Comparison of ENCODE assay signal across 8 cellular contexts in genomic region chr2:207239754-207240494, GRCh38.
DNase-seq lines count a peak whose midpoint lies in the region; ATAC-seq and TF ChIP-seq lines count a peak whose summit lies in the region.

No MANE protein-coding gene starts in this region.

- H3K27ac Mint-ChIP-seq in T-helper 1 cell treated with Interleukin-12 subunit alpha and Interleukin-12 subunit beta and Interleukin-4 antibody, amounts not matched to agents 30 μg/mL and 1 μg/mL, for 36 hours = peak overlapping the region; percentile 50

- no peak overlapping the region for H2AFZ ChIP-seq in hepatocyte

- peak; percentile 47 for DNase-seq in AG09309 (ENCODE audit: low read depth)
- no peak for DNase-seq in hepatocyte (ENCODE audit: low spot score)
- no peak for DNase-seq in NCI-H524 (lab: John Stamatoyannopoulos, UW)
- DNase-seq in NCI-H774 (lab: John Stamatoyannopoulos, UW) = no peak

- no peaks in the 10 kb centered on the region for H3K9me2 ChIP-seq in hepatocyte (replicated peaks; ENCODE audit: insufficient read depth)

- ATAC-seq in GM21786 (IDR thresholded peaks at IDR 0.05; ENCODE audit: unreplicated experiment) = peak; percentile 52
- ATAC-seq in GM19324 (IDR thresholded peaks at IDR 0.05; ENCODE audit: low FRiP score, unreplicated experiment) = no peak
- no peak for ATAC-seq in HG03045 (IDR thresholded peaks at IDR 0.05; ENCODE audit: unreplicated experiment)

- peak overlapping the region; percentile 15 for H3K4me3 Mint-ChIP-seq in T-helper 1 cell treated with Interleukin-12 subunit alpha and Interleukin-12 subunit beta and Interleukin-4 antibody, amounts not matched to agents 30 μg/mL and 1 μg/mL, for 36 hours

- no peaks in the 10 kb centered on the region for H3K27me3 ChIP-seq in hepatocyte

- H3K36me3 Mint-ChIP-seq in T-helper 1 cell treated with Interleukin-12 subunit alpha and Interleukin-12 subunit beta and Interleukin-4 antibody, amounts not matched to agents 30 μg/mL and 1 μg/mL, for 36 hours (ENCODE audit: low read depth) = peaks cover 2% of the 10 kb centered on the region

- no peaks in the 10 kb centered on the region for H3K4me1 ChIP-seq in hepatocyte (ENCODE audit: insufficient read depth)

- H3K4me2 ChIP-seq in hepatocyte = no peak overlapping the region

- no peaks in the 10 kb centered on the region for H3K9me3 Mint-ChIP-seq in T-helper 1 cell treated with Interleukin-12 subunit alpha and Interleukin-12 subunit beta and Interleukin-4 antibody, amounts not matched to agents 30 μg/mL and 1 μg/mL, for 36 hours

- 79% methylated on average over 9 of the region's 9 CpGs for WGBS in hepatocyte (ENCODE audit: low lambda C conversion rate, missing lambda C conversion rate)

- H3K4me3 ChIP-seq in AG09309 (ENCODE audit: control insufficient read depth, low read depth, low read length) (no peak overlapping the region; the same call in 1 of the 2 replicates), hepatocyte (no peak overlapping the region)

- H3K36me3 ChIP-seq in hepatocyte (replicated peaks; ENCODE audit: insufficient read depth, low read depth) = no peaks in the 10 kb centered on the region

- TF ChIP-seq CTCF in AG09309 (IDR thresholded peaks at IDR 0.05; ENCODE audit: control insufficient read depth, insufficient read depth, low read depth, low read length, missing control alignments) = no peak
- no peak for TF ChIP-seq CTCF in hepatocyte (IDR thresholded peaks at IDR 0.05; ENCODE audit: poor library complexity)

- peak overlapping the region; percentile 31 for H3K27ac ChIP-seq in hepatocyte

- peaks cover 34% of the 10 kb centered on the region for H3K4me1 Mint-ChIP-seq in T-helper 1 cell treated with Interleukin-12 subunit alpha and Interleukin-12 subunit beta and Interleukin-4 antibody, amounts not matched to agents 30 μg/mL and 1 μg/mL, for 36 hours (ENCODE audit: low read depth)

- H4K20me1 ChIP-seq in hepatocyte (ENCODE audit: insufficient read depth, poor library complexity, severe bottlenecking) = no peaks in the 10 kb centered on the region

- no peaks in the 10 kb centered on the region for H3K27me3 Mint-ChIP-seq in T-helper 1 cell treated with Interleukin-12 subunit alpha and Interleukin-12 subunit beta and Interleukin-4 antibody, amounts not matched to agents 30 μg/mL and 1 μg/mL, for 36 hours (ENCODE audit: low read depth)

- H3K79me2 ChIP-seq in hepatocyte = no peaks in the 10 kb centered on the region

- no peaks in the 10 kb centered on the region for H3K9me3 ChIP-seq in hepatocyte (ENCODE audit: low read depth)
